Comparison of ENCODE assay signal across 19 cellular contexts in genomic region chr15:59738676-59739075, GRCh38.
DNase-seq lines count a peak whose midpoint lies in the region; TF ChIP-seq lines count a peak whose summit lies in the region.
"Had no signal": no experiment of that assay in that cellular context is flagged by ENCODE, and none has a peak within 500 bp of the region (broad histone marks: within the 10 kb centered on the region; RNA-seq: fewer than 3 reads in every experiment).

No MANE protein-coding gene starts in this region.

- in situ Hi-C loops in ACHN (cut with HindIII; ENCODE audit: low pct_ligation_motif_present, low pct_unique_long_range_greater_than_20kb, low sequenced_read_pairs), result no loop called here

- no peak overlapping the region for H3K4me3 ChIP-seq in epithelial cell of esophagus (ENCODE audit: low read length)
- H3K4me3 ChIP-seq: BLaER1 had no signal

- no peak for TF ChIP-seq CTCF in epithelial cell of esophagus (IDR thresholded peaks at IDR 0.05; ENCODE audit: insufficient read depth, low read depth, low read length, missing control alignments)

- DNase-seq in NCI-H2029 treated with DMSO at 0.1 percent for 48 hours (lab: John Stamatoyannopoulos, UW) (peak; percentile 36), NCI-H2029 (lab: John Stamatoyannopoulos, UW) (no peak), NCI-H345 (lab: John Stamatoyannopoulos, UW) (peak; percentile 52), epithelial cell of esophagus (ENCODE audit: low read depth) (peak; percentile 38), inferior parietal cortex (ENCODE audit: extremely low spot score) (no peak), ACHN (no peak), D341Med (ENCODE audit: low spot score) (no peak)
- no peak for DNase-seq in stimulated activated CD4-positive, alpha-beta T cell treated with anti-CD3 and anti-CD28 coated beads, Interleukin-2, amount 100 ng/mL, for 48 hours
- DNase-seq: 8988T, DMS79, GOT3, KG1, NCI-H1048, NCI-H1930, NCI-H524 treated with DMSO at 0.1 percent for 48 hours, OCI-M1, RPMI8226, SIG-M5 had no signal

Comparison
In these comparisons a context has a peak if more than half of its experiments do, and no peak if none do; other contexts are left out.
1. DNase-seq: peak in NCI-H2029 treated with DMSO at 0.1 percent for 48 hours (single experiment), NCI-H345 (single experiment) and epithelial cell of esophagus (single experiment); none in NCI-H2029 (single experiment), stimulated activated CD4-positive, alpha-beta T cell treated with anti-CD3 and anti-CD28 coated beads, Interleukin-2, amount 100 ng/mL, for 48 hours (0 of 2), inferior parietal cortex (single experiment), ACHN (single experiment) and D341Med (single experiment).